15 cellular contexts compared by ENCODE assay signal in the genomic region with DNA sequence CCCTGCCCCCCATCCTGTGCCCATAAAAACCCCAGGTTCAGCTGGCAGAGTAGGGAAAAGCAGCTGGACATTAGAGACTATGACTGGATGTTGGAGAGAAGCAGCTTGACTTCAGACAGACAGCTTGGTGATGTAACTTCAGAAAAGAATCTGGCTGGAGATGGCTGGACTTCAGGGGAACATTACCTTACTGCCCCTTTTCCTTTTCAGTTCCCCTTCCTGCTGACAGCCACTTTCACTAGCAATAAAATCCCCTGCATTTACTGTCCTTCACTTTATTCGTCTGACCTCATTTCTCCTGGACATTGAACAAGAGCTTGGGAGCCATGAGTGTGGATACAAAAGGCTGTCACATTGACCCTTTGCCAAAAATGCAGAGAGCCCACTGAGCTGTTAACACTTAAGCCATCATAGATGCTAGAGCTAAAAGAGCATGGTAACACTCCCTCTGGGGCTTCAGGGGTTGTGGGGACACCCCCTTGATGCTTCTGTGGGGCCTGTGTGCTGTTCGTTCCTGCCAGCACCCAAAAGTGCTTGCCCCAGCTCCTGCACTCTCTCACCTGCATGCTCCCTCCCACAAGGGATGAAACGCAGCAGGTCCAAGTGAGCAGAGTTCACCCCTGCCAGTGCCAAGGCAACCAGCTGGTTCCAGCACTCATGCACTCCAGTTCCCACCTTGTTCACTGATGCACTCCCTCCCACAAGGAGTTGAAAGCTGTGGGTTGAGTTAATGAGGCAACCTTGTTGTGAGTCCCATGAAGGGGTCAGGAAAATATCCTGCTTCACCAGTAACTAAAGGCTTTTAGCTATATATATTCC.
DNase-seq lines count a peak whose midpoint lies in the region; ATAC-seq and TF ChIP-seq lines count a peak whose summit lies in the region.
"Had no signal": no experiment of that assay in that cellular context is flagged by ENCODE, and none has a peak within 500 bp of the region (broad histone marks: within the 10 kb centered on the region; RNA-seq: fewer than 3 reads in every experiment).

No MANE protein-coding gene starts in this region.

- H3K79me1 ChIP-seq in mesenchymal stem cell (replicated peaks; ENCODE audit: low read length, poor library complexity, severe bottlenecking) = no peaks in the 10 kb centered on the region

- peaks cover 4% of the 10 kb centered on the region for H3K9me3 ChIP-seq in mesenchymal stem cell (ENCODE audit: control insufficient read depth, low read length)

- peak; percentile 89 for DNase-seq in G401 (ENCODE audit: low spot score)
- peak; percentile 87 for DNase-seq in cerebellar cortex (ENCODE audit: low spot score)
- DNase-seq in mesenchymal stem cell = no peak
- no peak for DNase-seq in GM13977 (ENCODE audit: low spot score)
- DNase-seq in GM03348 (ENCODE audit: low spot score) = no peak
- DNase-seq: DMS79 treated with DMSO at 0.1 percent for 48 hours, KG1, MV-4-11, NCI-H1694 treated with DMSO at 0.1 percent for 48 hours, NCI-H226, NCI-H69, PC-9 had no signal

- 78% methylated on average over 2 of the region's 3 CpGs for WGBS in mesenchymal stem cell

- TF ChIP-seq CTCF in GM13977 (IDR thresholded peaks at IDR 0.05; ENCODE audit: extremely low read depth, insufficient read depth, missing control alignments) = no peak

- H3K27ac ChIP-seq in mesenchymal stem cell (ENCODE audit: low read length, poor library complexity, severe bottlenecking) = no peak overlapping the region
- H3K27ac ChIP-seq: C4-2B, PC-9 had no signal

- H3K27me3 ChIP-seq in mesenchymal stem cell (ENCODE audit: control insufficient read depth in 1 of 2, insufficient read depth in 1 of 2, low read length in 2 of 2) = no peaks in the 10 kb centered on the region

- H3K9ac ChIP-seq in mesenchymal stem cell (ENCODE audit: low read length) = no peak overlapping the region

- in situ Hi-C loops in G401 (cut with HindIII; ENCODE audit: low sequenced_read_pairs) = no loop called here
- in situ Hi-C loops in GM13977 (cut with MboI; ENCODE audit: low pct_unique_long_range_greater_than_20kb, low sequenced_read_pairs, unreplicated experiment) = no loop called here

- H2AK5ac ChIP-seq in mesenchymal stem cell (ENCODE audit: low read length, severe bottlenecking) = no peak overlapping the region

- H2BK5ac ChIP-seq in mesenchymal stem cell (ENCODE audit: low read depth, low read length, poor library complexity, severe bottlenecking) = no peak overlapping the region

- peak overlapping the region in 1 of 2 experiments; percentile 83 for H3K23ac ChIP-seq in mesenchymal stem cell (ENCODE audit: low read length in 2 of 2)

- no peak overlapping the region for H4K8ac ChIP-seq in mesenchymal stem cell (ENCODE audit: low read length)

- no peak overlapping the region for H3K4me2 ChIP-seq in mesenchymal stem cell (ENCODE audit: low read length, poor library complexity, severe bottlenecking)
- H3K4me2 ChIP-seq: PC-9 had no signal

- peak overlapping the region in 1 of 2 experiments; percentile 61 for H3K18ac ChIP-seq in mesenchymal stem cell (ENCODE audit: low read depth in 1 of 2, low read length in 2 of 2)

- H2BK120ac ChIP-seq in mesenchymal stem cell (ENCODE audit: low read depth, low read length) = no peak overlapping the region

- ATAC-seq in GM18868 (IDR thresholded peaks at IDR 0.05; ENCODE audit: unreplicated experiment) = peak; percentile 60
- ATAC-seq in HG03196 (IDR thresholded peaks at IDR 0.05; ENCODE audit: unreplicated experiment) = no peak

- H3K4me3 ChIP-seq in mesenchymal stem cell (ENCODE audit: insufficient read depth in 1 of 2, low read depth in 1 of 2, low read length in 2 of 2) = no peak overlapping the region
- H3K4me3 ChIP-seq: PC-9 had no signal

- H4K91ac ChIP-seq in mesenchymal stem cell (ENCODE audit: low read length) = no peak overlapping the region

- no peak overlapping the region for H2AFZ ChIP-seq in mesenchymal stem cell (ENCODE audit: low read depth, low read length)
- H2AFZ ChIP-seq: PC-9 had no signal

- no peak overlapping the region for H2BK15ac ChIP-seq in mesenchymal stem cell (ENCODE audit: low read depth, poor library complexity, severe bottlenecking)

- H3K36me3 ChIP-seq in mesenchymal stem cell (ENCODE audit: control insufficient read depth in 1 of 2, insufficient read depth in 2 of 2, low read depth in 1 of 2, low read length in 2 of 2) = no peaks in the 10 kb centered on the region

- H3K14ac ChIP-seq in mesenchymal stem cell (ENCODE audit: low read length in 2 of 2) = peak overlapping the region in 1 of 2 experiments; percentile 36

- H3K4me1 ChIP-seq in mesenchymal stem cell (ENCODE audit: control insufficient read depth, insufficient read depth, low read depth, low read length) = no peaks in the 10 kb centered on the region

- H2BK12ac ChIP-seq in mesenchymal stem cell (ENCODE audit: low read length in 2 of 2) = peak overlapping the region; percentile 18 to 31

- no peak overlapping the region for H3K4ac ChIP-seq in mesenchymal stem cell (ENCODE audit: low read depth in 1 of 2, low read length in 2 of 2)

Comparison
In these comparisons a context has a peak if more than half of its experiments do, and no peak if none do; other contexts are left out.
1. DNase-seq: peak in G401 (single experiment) and cerebellar cortex (single experiment); none in mesenchymal stem cell (single experiment), GM13977 (single experiment) and GM03348 (single experiment).